Comparison of ENCODE assay signal across 1 cellular context in the genomic region with DNA sequence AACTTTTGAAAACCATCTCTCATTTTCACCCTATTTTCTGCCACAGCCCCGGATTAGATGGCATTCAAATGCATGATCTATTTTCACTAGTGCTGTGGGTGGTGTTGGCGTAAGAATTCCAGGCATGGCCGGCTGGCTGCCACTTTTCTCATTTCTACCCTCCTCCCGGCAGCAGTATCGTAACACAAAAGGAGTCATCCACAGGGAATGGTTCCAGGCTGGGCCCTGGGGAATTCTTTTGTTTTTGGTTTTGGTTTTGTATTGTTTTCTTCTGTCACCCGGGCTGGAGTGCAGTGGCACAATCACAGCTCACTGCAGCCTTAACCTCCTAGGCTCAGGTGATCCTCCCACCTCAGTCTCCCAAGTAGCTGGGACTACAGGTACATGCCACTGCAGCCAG.
A peak's percentile ranks its signal among the peaks of the same experiment; 100 is the strongest.
TF ChIP-seq lines count a peak whose summit lies in the region.

No MANE protein-coding gene starts in this region.

TF ChIP-seq in H1, 55 proteins besides CTCF, POLR2A, EP300 and RAD21:
- TF ChIP-seq CREB1 (IDR thresholded peaks at IDR 0.05) (no peak), CBX5 (IDR thresholded peaks at IDR 0.05; ENCODE audit: low read depth, low read length) (no peak), HDAC2 (IDR thresholded peaks at IDR 0.05; ENCODE audit: borderline replicate concordance in 1 of 2, low read depth in 2 of 2, low read length in 2 of 2) (no peak), EGR1 (IDR thresholded peaks at IDR 0.05; ENCODE audit: borderline replicate concordance, low read depth, low read length) (no peak), YY1 (IDR thresholded peaks at IDR 0.05; ENCODE audit: low read depth, low read length) (0 out of 2 replicates have a peak, but pooled peaks have one; percentile 7), NANOG (IDR thresholded peaks at IDR 0.05; ENCODE audit: insufficient read depth, low read depth, low read length, poor library complexity, severe bottlenecking) (peak; percentile 78), SP1 (IDR thresholded peaks at IDR 0.05; ENCODE audit: low read depth, low read length) (no peak), GABPA (IDR thresholded peaks at IDR 0.05; ENCODE audit: borderline replicate concordance, insufficient read depth, low read length) (no peak), TCF12 (IDR thresholded peaks at IDR 0.05; ENCODE audit: low read depth, low read length) (no peak), TEAD4 (IDR thresholded peaks at IDR 0.05; ENCODE audit: low read depth, low read length) (peak; percentile 70), BACH1 (IDR thresholded peaks at IDR 0.05; ENCODE audit: low read length) (no peak), CHD1 (IDR thresholded peaks at IDR 0.05; ENCODE audit: low read depth, low read length) (no peak), USF2 (IDR thresholded peaks at IDR 0.05; ENCODE audit: low read length) (no peak)
